1 cellular context compared by ENCODE assay signal in the genomic region with DNA sequence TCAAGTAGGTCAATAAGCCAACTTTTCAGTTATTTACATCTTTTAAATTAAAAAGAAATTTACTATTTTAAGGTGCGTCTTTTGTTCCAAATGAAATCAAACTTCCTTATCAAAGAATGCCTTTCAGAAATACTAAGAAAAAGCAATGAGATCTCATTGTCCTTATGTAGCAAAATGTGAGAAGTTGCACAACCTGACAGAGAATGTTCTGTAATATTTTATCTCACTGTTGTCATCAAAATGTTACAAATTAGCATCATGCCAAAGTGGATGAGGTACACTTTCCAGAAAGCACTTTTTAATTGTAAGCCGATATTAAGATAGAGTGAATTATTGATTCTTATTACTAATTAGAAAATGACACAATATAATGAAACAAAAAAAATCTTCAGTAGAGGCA.
TF ChIP-seq lines count a peak whose summit lies in the region.

No MANE protein-coding gene starts in this region.

TF ChIP-seq in K562, 482 proteins besides CTCF, POLR2A, EP300 and RAD21:
- TF ChIP-seq ARHGAP35 (IDR thresholded peaks at IDR 0.05; ENCODE audit: partially characterized antibody) (no peak), CEBPG (CRISPR knock-in tag; IDR thresholded peaks at IDR 0.05) (no peak), CEBPG (tag; conservative IDR thresholded peaks at IDR 0.05 in 1 of 2, IDR thresholded peaks at IDR 0.05 in 1 of 2) (peak in 1 of 2 experiments; percentile 18; a peak in 1 of 4 replicates), SRSF1 (IDR thresholded peaks at IDR 0.05; ENCODE audit: low read depth, low read length) (no peak), XRCC3 (IDR thresholded peaks at IDR 0.05) (no peak), ZKSCAN1 (IDR thresholded peaks at IDR 0.05; ENCODE audit: low read depth, low read length) (no peak), C11orf30 (IDR thresholded peaks at IDR 0.05; ENCODE audit: low read depth) (no peak), CEBPB (tag; IDR thresholded peaks at IDR 0.05) (peak; percentile 57), GABPB1 (CRISPR knock-in tag; IDR thresholded peaks at IDR 0.05) (no peak), NR2C1 (IDR thresholded peaks at IDR 0.05) (no peak), NR2C1 (tag; IDR thresholded peaks at IDR 0.05) (no peak), SMAD3 (CRISPR knock-in tag; conservative IDR thresholded peaks at IDR 0.05) (no peak)
